In the genomic region with DNA sequence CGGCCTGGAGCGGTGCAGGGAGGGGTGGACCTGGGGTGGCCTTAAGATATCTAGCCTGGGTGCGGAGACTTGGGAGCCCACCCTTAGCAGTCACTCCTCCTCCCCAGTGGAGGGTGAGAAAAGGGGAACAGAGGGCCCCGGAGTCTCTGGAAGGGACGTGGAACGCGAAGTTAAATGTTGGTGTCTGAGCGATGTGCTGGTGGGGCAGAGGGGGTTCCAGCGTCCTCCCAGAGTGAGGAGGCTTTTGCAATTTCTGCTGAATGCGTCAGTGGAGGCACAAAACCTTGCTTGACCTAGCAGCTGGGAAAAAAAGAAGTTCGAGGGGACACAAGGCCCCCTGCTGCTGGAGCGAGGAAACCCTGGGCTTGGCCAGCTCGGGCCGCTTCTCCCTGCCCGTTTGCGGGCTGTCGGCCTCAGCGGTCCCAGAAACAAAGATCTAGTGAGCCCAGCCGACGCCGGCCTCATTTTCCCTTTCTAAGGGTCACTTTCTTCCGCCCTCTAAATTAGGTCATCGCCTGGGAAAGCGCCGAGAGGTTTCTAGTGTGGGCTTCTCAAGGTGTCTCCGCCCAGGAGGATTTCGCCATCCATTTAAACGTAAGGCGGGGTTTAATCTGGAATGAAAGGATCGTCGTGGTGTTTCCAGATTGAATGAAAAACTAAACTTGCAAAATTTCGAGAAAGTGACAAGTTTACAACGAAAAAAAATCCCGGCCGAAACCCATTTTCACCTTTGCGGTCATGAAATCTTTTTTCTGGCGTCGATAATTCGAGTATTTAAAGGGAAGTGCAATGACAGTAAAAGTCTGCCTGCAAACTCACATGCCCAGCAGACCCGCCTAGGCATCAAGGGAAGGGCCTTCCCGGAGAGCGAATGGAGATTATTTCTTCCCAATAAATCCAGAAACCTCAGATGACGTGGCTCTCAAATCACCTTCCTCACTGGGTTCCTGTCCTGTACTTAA, we compare ENCODE assay signal across 13 cellular contexts. TPM values are rescaled to one million over a fixed set of nuclear protein-coding genes. Genes with fewer than 3 reads are reported as not detected.
DNase-seq lines count a peak whose midpoint lies in the region; ATAC-seq and TF ChIP-seq lines count a peak whose summit lies in the region.
"Had no signal": no experiment of that assay in that cellular context is flagged by ENCODE, and none has a peak within 500 bp of the region (broad histone marks: within the 10 kb centered on the region; RNA-seq: fewer than 3 reads in every experiment).

No MANE protein-coding gene starts in this region.

- peaks cover 100% of the 10 kb centered on the region for H3K27me3 ChIP-seq in iPS-18a (ENCODE audit: control insufficient read depth, insufficient read depth, low read length)

- H3K9ac ChIP-seq in iPS-18a (ENCODE audit: low read length) = no peak overlapping the region

- peaks cover 69% of the 10 kb centered on the region for H3K4me1 Mint-ChIP-seq in activated T-cell treated with anti-CD3 and anti-CD28 coated beads, Interleukin-2, amount 50 U/mL, for 72 hours (ENCODE audit: low read depth)
- H3K4me1 Mint-ChIP-seq in activated B cell treated with CpG ODN at 0.5 μM for 24 hours = peaks cover 51% of the 10 kb centered on the region
- peaks cover 21 to 66% of the 10 kb centered on the region in 2 donors for H3K4me1 Mint-ChIP-seq in stimulated activated naive B cell treated with anti-CD40 and anti-IgM and Interleukin-4, amounts not matched to agents 10 μg/mL and 1 μg/mL and 100 μg/mL, for 72 hours

- H3K27ac ChIP-seq in iPS-18a (ENCODE audit: low read length) = no peak overlapping the region
- H3K27ac ChIP-seq: skin epidermis had no signal

- TF ChIP-seq CTCF in activated B cell treated with CpG ODN at 0.5 μM for 24 hours (IDR thresholded peaks at IDR 0.05) = no peak

- H3K36me3 ChIP-seq in iPS-18a (ENCODE audit: control insufficient read depth, low read depth, low read length) = no peaks in the 10 kb centered on the region

- peak overlapping the region; percentile 44 to 81 for H3K4me3 Mint-ChIP-seq in activated T-cell treated with anti-CD3 and anti-CD28 coated beads, Interleukin-2, amount 50 U/mL, for 72 hours
- peak overlapping the region; percentile 46 for H3K4me3 Mint-ChIP-seq in activated B cell treated with CpG ODN at 0.5 μM for 24 hours
- H3K4me3 Mint-ChIP-seq in stimulated activated naive B cell treated with anti-CD40 and anti-IgM and Interleukin-4, amounts not matched to agents 10 μg/mL and 1 μg/mL and 100 μg/mL, for 72 hours = peak overlapping the region; percentile 69 to 76

- H3K4me1 ChIP-seq in iPS-18a (ENCODE audit: control insufficient read depth, low read depth, low read length) = peaks cover 49% of the 10 kb centered on the region

- H3K27me3 Mint-ChIP-seq in activated T-cell treated with anti-CD3 and anti-CD28 coated beads, Interleukin-2, amount 50 U/mL, for 72 hours (ENCODE audit: low read depth) = peaks cover 98% of the 10 kb centered on the region
- H3K27me3 Mint-ChIP-seq in activated B cell treated with CpG ODN at 0.5 μM for 24 hours = peaks cover 81% of the 10 kb centered on the region
- peaks cover 85 to 94% of the 10 kb centered on the region in 2 donors for H3K27me3 Mint-ChIP-seq in stimulated activated naive B cell treated with anti-CD40 and anti-IgM and Interleukin-4, amounts not matched to agents 10 μg/mL and 1 μg/mL and 100 μg/mL, for 72 hours

- peak in 1 of 2 donors; percentile 3 for DNase-seq in activated T-cell treated with anti-CD3 and anti-CD28 coated beads, Interleukin-2, amount 50 U/mL, for 72 hours
- no peak for DNase-seq in activated T-cell treated with anti-CD3 and anti-CD28 coated beads for 4 hours
- DNase-seq in activated B cell treated with CpG ODN at 0.5 μM for 24 hours = no peak
- no peak for DNase-seq in stimulated activated naive B cell treated with anti-CD40 and anti-IgM and Interleukin-4, amounts not matched to agents 10 μg/mL and 1 μg/mL and 100 μg/mL, for 72 hours
- DNase-seq: activated effector memory CD4-positive, alpha-beta T cell treated with Interleukin-2 at 50 U/mL for 16 hours; dermis blood vessel endothelial cell; NCI-H1694 had no signal

- intact Hi-C loops in activated B cell treated with CpG ODN at 0.5 μM for 24 hours (cut with micrococcal nuclease) = loop anchor here (1.0 to 5.0 kb wide), 7 partner anchors 8 to 567 kb away; a partner anchor contains a TSS

- ATAC-seq in activated T-cell treated with anti-CD3 and anti-CD28 coated beads, Interleukin-2, amount 50 U/mL, for 72 hours (replicated peaks in 1 of 2) = no peak
- no peak for ATAC-seq in activated B cell treated with CpG ODN at 0.5 μM for 24 hours (ENCODE audit: low read depth)
- ATAC-seq in stimulated activated naive B cell treated with anti-CD40 and anti-IgM and Interleukin-4, amounts not matched to agents 10 μg/mL and 1 μg/mL and 100 μg/mL, for 72 hours (replicated peaks) = peak in 1 of 2 donors; percentile 12
- ATAC-seq in GM18520 (IDR thresholded peaks at IDR 0.05; ENCODE audit: unreplicated experiment) = no peak
- ATAC-seq in HG03432 (IDR thresholded peaks at IDR 0.05; ENCODE audit: unreplicated experiment) = no peak
- no peak for ATAC-seq in HG03457 (IDR thresholded peaks at IDR 0.05; ENCODE audit: unreplicated experiment)

- H3K27ac Mint-ChIP-seq in activated T-cell treated with anti-CD3 and anti-CD28 coated beads, Interleukin-2, amount 50 U/mL, for 72 hours = no peak overlapping the region
- no peak overlapping the region for H3K27ac Mint-ChIP-seq in activated B cell treated with CpG ODN at 0.5 μM for 24 hours
- H3K27ac Mint-ChIP-seq in stimulated activated naive B cell treated with anti-CD40 and anti-IgM and Interleukin-4, amounts not matched to agents 10 μg/mL and 1 μg/mL and 100 μg/mL, for 72 hours = peak overlapping the region; percentile 48

- CTCF ChIA-PET in activated B cell treated with CpG ODN at 0.5 μM for 24 hours (lab: Charles Lee) = interaction anchor here (1.1 to 1.6 kb wide), 2 partner anchors 395 to 413 kb away, joined by 4 to 5 read pairs; no protein-coding TSS in a partner anchor

- H3K9me3 Mint-ChIP-seq in activated T-cell treated with anti-CD3 and anti-CD28 coated beads, Interleukin-2, amount 50 U/mL, for 72 hours = no peaks in the 10 kb centered on the region
- no peaks in the 10 kb centered on the region for H3K9me3 Mint-ChIP-seq in activated B cell treated with CpG ODN at 0.5 μM for 24 hours
- no peaks in the 10 kb centered on the region for H3K9me3 Mint-ChIP-seq in stimulated activated naive B cell treated with anti-CD40 and anti-IgM and Interleukin-4, amounts not matched to agents 10 μg/mL and 1 μg/mL and 100 μg/mL, for 72 hours

- peak overlapping the region; percentile 64 for H3K4me3 ChIP-seq in iPS-18a (ENCODE audit: low read length)

- no peaks in the 10 kb centered on the region for H3K9me3 ChIP-seq in iPS-18a (ENCODE audit: control insufficient read depth, low read depth, low read length)

- POLR2A ChIA-PET in activated B cell treated with CpG ODN at 0.5 μM for 24 hours (lab: Charles Lee) = interaction anchor here (1.2 kb wide), 1 partner anchor 113 kb away, joined by 3 read pairs; no protein-coding TSS in a partner anchor

- H3K36me3 Mint-ChIP-seq in activated T-cell treated with anti-CD3 and anti-CD28 coated beads, Interleukin-2, amount 50 U/mL, for 72 hours (ENCODE audit: insufficient read depth in 2 of 2) = peaks cover 0 to 2% of the 10 kb centered on the region in 2 donors
- no peaks in the 10 kb centered on the region for H3K36me3 Mint-ChIP-seq in activated B cell treated with CpG ODN at 0.5 μM for 24 hours (ENCODE audit: low read depth)
- peaks cover 2 to 4% of the 10 kb centered on the region in 2 donors for H3K36me3 Mint-ChIP-seq in stimulated activated naive B cell treated with anti-CD40 and anti-IgM and Interleukin-4, amounts not matched to agents 10 μg/mL and 1 μg/mL and 100 μg/mL, for 72 hours

RNA-seq across cellular contexts. Expression of a gene that starts 4.5 kb away (rescaled TPM):
- under 1 TPM; 0.35 to 0.41 TPM for total RNA-seq in activated T-cell treated with anti-CD3 and anti-CD28 coated beads, Interleukin-2, amount 50 U/mL, for 72 hours
- total RNA-seq in activated B cell treated with CpG ODN at 0.5 μM for 24 hours = not detected in 2 replicates
- total RNA-seq: dermis blood vessel endothelial cell, mucosa of gallbladder had no signal
